8 cellular contexts compared by ENCODE assay signal in the genomic region with DNA sequence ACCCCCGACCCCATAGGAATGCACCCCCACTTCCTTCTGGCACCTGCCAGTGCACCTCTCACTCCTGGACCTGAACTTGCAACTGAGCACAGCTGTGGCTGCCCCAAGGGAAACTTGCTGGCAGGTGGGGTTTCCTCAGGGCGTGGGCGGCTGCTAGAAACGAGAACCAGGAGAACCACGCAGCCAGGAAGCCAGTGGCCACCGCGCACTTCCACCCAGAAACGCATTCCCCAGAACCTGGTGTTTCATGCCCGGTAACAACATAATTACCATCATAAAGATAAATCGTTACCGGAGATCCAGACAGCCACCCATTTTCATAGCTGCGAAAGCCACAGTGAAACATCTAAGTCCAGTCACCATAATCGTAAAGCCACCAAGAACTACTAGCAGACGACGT.
DNase-seq lines count a peak whose midpoint lies in the region; ATAC-seq and TF ChIP-seq lines count a peak whose summit lies in the region.

No MANE protein-coding gene starts in this region.

- peak; percentile 79 for DNase-seq in activated T-cell treated with anti-CD3 and anti-CD28 coated beads, Interleukin-2, amount 50 U/mL, for 24 hours
- DNase-seq in stimulated activated CD4-positive, alpha-beta T cell treated with anti-CD3 and anti-CD28 coated beads, Interleukin-1b, Interleukin-23, amount 100 ng/mL, for 48 hours = peak; percentile 62
- DNase-seq in middle frontal gyrus (ENCODE audit: extremely low spot score, low spot score) (no peak), KG1 (lab: John Stamatoyannopoulos, UW) (no peak), glutamatergic neuron (no peak), NCI-H748 (lab: John Stamatoyannopoulos, UW; ENCODE audit: unreplicated experiment) (no peak)

- H3K27me3 Mint-ChIP-seq in activated T-cell treated with anti-CD3 and anti-CD28 coated beads, Interleukin-2, amount 50 U/mL, for 24 hours = no peaks in the 10 kb centered on the region
- H3K27me3 Mint-ChIP-seq in glutamatergic neuron (ENCODE audit: unreplicated experiment) = peaks cover 5% of the 10 kb centered on the region

- peak overlapping the region; percentile 58 for H3K4me3 Mint-ChIP-seq in activated T-cell treated with anti-CD3 and anti-CD28 coated beads, Interleukin-2, amount 50 U/mL, for 24 hours
- no peak overlapping the region for H3K4me3 Mint-ChIP-seq in glutamatergic neuron (ENCODE audit: unreplicated experiment)

- no peaks in the 10 kb centered on the region for H3K9me3 Mint-ChIP-seq in activated T-cell treated with anti-CD3 and anti-CD28 coated beads, Interleukin-2, amount 50 U/mL, for 24 hours
- H3K9me3 Mint-ChIP-seq in glutamatergic neuron (ENCODE audit: unreplicated experiment) = peaks cover 7% of the 10 kb centered on the region

- TF ChIP-seq CTCF in glutamatergic neuron (IDR thresholded peaks at IDR 0.05; ENCODE audit: partially characterized antibody, unreplicated experiment) = no peak

- peaks cover 51% of the 10 kb centered on the region for H3K36me3 Mint-ChIP-seq in activated T-cell treated with anti-CD3 and anti-CD28 coated beads, Interleukin-2, amount 50 U/mL, for 24 hours (ENCODE audit: low read depth)
- H3K36me3 Mint-ChIP-seq in glutamatergic neuron (ENCODE audit: unreplicated experiment) = peaks cover 7% of the 10 kb centered on the region

- H3K4me1 Mint-ChIP-seq in activated T-cell treated with anti-CD3 and anti-CD28 coated beads, Interleukin-2, amount 50 U/mL, for 24 hours (ENCODE audit: low read depth) = peaks cover 70% of the 10 kb centered on the region
- peaks cover 5% of the 10 kb centered on the region for H3K4me1 Mint-ChIP-seq in glutamatergic neuron (ENCODE audit: low read depth, unreplicated experiment)

- peak; percentile 54 for ATAC-seq in GM18502 (IDR thresholded peaks at IDR 0.05; ENCODE audit: poor library complexity, unreplicated experiment)
- peak; percentile 59 for ATAC-seq in HG03066 (IDR thresholded peaks at IDR 0.05; ENCODE audit: low read depth, unreplicated experiment)

- H3K27ac Mint-ChIP-seq in activated T-cell treated with anti-CD3 and anti-CD28 coated beads, Interleukin-2, amount 50 U/mL, for 24 hours = peak overlapping the region; percentile 94
- no peak overlapping the region for H3K27ac Mint-ChIP-seq in glutamatergic neuron (ENCODE audit: unreplicated experiment)

Comparison
In these comparisons a context has a peak if more than half of its experiments do, and no peak if none do; other contexts are left out.
1. DNase-seq: peak in activated T-cell treated with anti-CD3 and anti-CD28 coated beads, Interleukin-2, amount 50 U/mL, for 24 hours (single experiment) and stimulated activated CD4-positive, alpha-beta T cell treated with anti-CD3 and anti-CD28 coated beads, Interleukin-1b, Interleukin-23, amount 100 ng/mL, for 48 hours (single experiment); none in middle frontal gyrus (single experiment), KG1 (single experiment), glutamatergic neuron (single experiment) and NCI-H748 (single experiment).